1 cellular context compared by ENCODE assay signal in the genomic region with DNA sequence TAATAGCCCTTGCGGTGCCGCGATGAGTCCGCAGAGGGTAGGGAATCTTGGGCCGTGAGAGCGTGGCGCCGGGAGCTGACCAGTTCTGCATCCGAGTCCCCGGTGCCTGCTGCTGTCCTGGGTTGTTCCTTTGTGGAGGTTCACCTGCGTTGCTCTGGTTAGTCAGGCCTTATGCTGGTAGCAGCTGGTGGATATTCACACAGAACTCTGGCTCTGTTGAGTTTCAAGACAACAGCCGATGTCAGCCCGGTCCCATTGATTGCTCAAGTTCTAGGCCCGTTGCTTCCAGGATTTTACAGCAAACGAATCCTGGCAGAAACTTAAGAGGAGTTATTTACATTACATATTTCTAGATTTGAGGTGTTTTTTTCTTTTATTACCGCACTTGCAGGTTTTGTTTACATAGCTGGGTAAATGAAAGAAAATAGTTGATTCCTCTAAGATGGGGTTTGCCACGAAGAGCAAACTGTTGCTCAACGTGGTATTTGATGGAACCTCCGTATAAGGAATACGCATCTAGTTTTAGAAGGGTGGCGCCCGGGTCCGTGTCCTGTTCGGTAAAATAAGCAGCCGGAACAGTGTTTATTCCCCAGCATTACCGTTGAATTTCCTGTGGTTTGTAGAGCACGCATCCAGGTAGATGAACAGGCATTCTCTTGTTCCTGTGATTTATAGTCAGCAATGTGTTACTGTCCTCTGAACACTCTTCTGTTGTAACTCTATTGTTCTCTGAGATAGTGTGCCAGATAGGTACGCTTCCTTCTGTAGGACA.
TF ChIP-seq lines count a peak whose summit lies in the region.

No MANE protein-coding gene starts in this region.

TF ChIP-seq in HepG2, 621 proteins besides CTCF, POLR2A, EP300 and RAD21:
- TF ChIP-seq RFX5 (IDR thresholded peaks at IDR 0.05; ENCODE audit: low read depth, low read length), result no peak
- TF ChIP-seq, protein P1, sequence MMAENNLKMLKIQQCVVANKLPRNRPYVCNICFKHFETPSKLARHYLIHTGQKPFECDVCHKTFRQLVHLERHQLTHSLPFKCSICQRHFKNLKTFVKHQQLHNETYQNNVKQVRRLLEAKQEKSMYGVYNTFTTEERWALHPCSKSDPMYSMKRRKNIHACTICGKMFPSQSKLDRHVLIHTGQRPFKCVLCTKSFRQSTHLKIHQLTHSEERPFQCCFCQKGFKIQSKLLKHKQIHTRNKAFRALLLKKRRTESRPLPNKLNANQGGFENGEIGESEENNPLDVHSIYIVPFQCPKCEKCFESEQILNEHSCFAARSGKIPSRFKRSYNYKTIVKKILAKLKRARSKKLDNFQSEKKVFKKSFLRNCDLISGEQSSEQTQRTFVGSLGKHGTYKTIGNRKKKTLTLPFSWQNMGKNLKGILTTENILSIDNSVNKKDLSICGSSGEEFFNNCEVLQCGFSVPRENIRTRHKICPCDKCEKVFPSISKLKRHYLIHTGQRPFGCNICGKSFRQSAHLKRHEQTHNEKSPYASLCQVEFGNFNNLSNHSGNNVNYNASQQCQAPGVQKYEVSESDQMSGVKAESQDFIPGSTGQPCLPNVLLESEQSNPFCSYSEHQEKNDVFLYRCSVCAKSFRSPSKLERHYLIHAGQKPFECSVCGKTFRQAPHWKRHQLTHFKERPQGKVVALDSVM (CRISPR knock-in tag; IDR thresholded peaks at IDR 0.05), result no peak
- TF ChIP-seq ZNF280B (CRISPR knock-in tag; IDR thresholded peaks at IDR 0.05; ENCODE audit: borderline replicate concordance), result no peak
- no peak for TF ChIP-seq NFKBIZ (CRISPR knock-in tag; IDR thresholded peaks at IDR 0.05)
- TF ChIP-seq, protein P2, sequence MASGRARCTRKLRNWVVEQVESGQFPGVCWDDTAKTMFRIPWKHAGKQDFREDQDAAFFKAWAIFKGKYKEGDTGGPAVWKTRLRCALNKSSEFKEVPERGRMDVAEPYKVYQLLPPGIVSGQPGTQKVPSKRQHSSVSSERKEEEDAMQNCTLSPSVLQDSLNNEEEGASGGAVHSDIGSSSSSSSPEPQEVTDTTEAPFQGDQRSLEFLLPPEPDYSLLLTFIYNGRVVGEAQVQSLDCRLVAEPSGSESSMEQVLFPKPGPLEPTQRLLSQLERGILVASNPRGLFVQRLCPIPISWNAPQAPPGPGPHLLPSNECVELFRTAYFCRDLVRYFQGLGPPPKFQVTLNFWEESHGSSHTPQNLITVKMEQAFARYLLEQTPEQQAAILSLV (CRISPR knock-in tag; IDR thresholded peaks at IDR 0.05; ENCODE audit: borderline replicate concordance), result no peak
- no peak for TF ChIP-seq ZNF782 (CRISPR knock-in tag; IDR thresholded peaks at IDR 0.05; ENCODE audit: borderline replicate concordance)
- TF ChIP-seq, protein P3, sequence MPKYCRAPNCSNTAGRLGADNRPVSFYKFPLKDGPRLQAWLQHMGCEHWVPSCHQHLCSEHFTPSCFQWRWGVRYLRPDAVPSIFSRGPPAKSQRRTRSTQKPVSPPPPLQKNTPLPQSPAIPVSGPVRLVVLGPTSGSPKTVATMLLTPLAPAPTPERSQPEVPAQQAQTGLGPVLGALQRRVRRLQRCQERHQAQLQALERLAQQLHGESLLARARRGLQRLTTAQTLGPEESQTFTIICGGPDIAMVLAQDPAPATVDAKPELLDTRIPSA (CRISPR knock-in tag; IDR thresholded peaks at IDR 0.05; ENCODE audit: borderline replicate concordance), result no peak
- TF ChIP-seq SP4 (CRISPR knock-in tag; IDR thresholded peaks at IDR 0.05), result no peak
- no peak for TF ChIP-seq EEA1 (CRISPR knock-in tag; IDR thresholded peaks at IDR 0.05; ENCODE audit: borderline replicate concordance)
- no peak for TF ChIP-seq MAFF (IDR thresholded peaks at IDR 0.05; ENCODE audit: low read depth, low read length)
- TF ChIP-seq, protein P4, sequence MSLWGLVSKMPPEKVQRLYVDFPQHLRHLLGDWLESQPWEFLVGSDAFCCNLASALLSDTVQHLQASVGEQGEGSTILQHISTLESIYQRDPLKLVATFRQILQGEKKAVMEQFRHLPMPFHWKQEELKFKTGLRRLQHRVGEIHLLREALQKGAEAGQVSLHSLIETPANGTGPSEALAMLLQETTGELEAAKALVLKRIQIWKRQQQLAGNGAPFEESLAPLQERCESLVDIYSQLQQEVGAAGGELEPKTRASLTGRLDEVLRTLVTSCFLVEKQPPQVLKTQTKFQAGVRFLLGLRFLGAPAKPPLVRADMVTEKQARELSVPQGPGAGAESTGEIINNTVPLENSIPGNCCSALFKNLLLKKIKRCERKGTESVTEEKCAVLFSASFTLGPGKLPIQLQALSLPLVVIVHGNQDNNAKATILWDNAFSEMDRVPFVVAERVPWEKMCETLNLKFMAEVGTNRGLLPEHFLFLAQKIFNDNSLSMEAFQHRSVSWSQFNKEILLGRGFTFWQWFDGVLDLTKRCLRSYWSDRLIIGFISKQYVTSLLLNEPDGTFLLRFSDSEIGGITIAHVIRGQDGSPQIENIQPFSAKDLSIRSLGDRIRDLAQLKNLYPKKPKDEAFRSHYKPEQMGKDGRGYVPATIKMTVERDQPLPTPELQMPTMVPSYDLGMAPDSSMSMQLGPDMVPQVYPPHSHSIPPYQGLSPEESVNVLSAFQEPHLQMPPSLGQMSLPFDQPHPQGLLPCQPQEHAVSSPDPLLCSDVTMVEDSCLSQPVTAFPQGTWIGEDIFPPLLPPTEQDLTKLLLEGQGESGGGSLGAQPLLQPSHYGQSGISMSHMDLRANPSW (CRISPR knock-in tag; IDR thresholded peaks at IDR 0.05; ENCODE audit: borderline replicate concordance), result no peak
- TF ChIP-seq RNF2 (conservative IDR thresholded peaks at IDR 0.05; ENCODE audit: low read depth), result peak; percentile 81
- TF ChIP-seq, protein P5, sequence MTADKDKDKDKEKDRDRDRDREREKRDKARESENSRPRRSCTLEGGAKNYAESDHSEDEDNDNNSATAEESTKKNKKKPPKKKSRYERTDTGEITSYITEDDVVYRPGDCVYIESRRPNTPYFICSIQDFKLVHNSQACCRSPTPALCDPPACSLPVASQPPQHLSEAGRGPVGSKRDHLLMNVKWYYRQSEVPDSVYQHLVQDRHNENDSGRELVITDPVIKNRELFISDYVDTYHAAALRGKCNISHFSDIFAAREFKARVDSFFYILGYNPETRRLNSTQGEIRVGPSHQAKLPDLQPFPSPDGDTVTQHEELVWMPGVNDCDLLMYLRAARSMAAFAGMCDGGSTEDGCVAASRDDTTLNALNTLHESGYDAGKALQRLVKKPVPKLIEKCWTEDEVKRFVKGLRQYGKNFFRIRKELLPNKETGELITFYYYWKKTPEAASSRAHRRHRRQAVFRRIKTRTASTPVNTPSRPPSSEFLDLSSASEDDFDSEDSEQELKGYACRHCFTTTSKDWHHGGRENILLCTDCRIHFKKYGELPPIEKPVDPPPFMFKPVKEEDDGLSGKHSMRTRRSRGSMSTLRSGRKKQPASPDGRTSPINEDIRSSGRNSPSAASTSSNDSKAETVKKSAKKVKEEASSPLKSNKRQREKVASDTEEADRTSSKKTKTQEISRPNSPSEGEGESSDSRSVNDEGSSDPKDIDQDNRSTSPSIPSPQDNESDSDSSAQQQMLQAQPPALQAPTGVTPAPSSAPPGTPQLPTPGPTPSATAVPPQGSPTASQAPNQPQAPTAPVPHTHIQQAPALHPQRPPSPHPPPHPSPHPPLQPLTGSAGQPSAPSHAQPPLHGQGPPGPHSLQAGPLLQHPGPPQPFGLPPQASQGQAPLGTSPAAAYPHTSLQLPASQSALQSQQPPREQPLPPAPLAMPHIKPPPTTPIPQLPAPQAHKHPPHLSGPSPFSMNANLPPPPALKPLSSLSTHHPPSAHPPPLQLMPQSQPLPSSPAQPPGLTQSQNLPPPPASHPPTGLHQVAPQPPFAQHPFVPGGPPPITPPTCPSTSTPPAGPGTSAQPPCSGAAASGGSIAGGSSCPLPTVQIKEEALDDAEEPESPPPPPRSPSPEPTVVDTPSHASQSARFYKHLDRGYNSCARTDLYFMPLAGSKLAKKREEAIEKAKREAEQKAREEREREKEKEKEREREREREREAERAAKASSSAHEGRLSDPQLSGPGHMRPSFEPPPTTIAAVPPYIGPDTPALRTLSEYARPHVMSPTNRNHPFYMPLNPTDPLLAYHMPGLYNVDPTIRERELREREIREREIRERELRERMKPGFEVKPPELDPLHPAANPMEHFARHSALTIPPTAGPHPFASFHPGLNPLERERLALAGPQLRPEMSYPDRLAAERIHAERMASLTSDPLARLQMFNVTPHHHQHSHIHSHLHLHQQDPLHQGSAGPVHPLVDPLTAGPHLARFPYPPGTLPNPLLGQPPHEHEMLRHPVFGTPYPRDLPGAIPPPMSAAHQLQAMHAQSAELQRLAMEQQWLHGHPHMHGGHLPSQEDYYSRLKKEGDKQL (CRISPR knock-in tag; IDR thresholded peaks at IDR 0.05; ENCODE audit: low read depth), result no peak
- TF ChIP-seq CBX2 (IDR thresholded peaks at IDR 0.05; ENCODE audit: low read depth, low read length), result peak; percentile 87; the same call in 1 of the 2 replicates
- TF ChIP-seq CBX2 (CRISPR knock-in tag; IDR thresholded peaks at IDR 0.05; ENCODE audit: low read depth), result no peak
- no peak for TF ChIP-seq ZBTB42 (CRISPR knock-in tag; IDR thresholded peaks at IDR 0.05)
- TF ChIP-seq ZNF781 (CRISPR knock-in tag; IDR thresholded peaks at IDR 0.05; ENCODE audit: borderline replicate concordance, not compliant biosample characterization), result no peak
- TF ChIP-seq ZFP36 (IDR thresholded peaks at IDR 0.05; ENCODE audit: borderline replicate concordance, low read depth, low read length, partially characterized antibody), result peak; percentile 46
- TF ChIP-seq PAWR (CRISPR knock-in tag; IDR thresholded peaks at IDR 0.05; ENCODE audit: borderline replicate concordance), result no peak
